Comparison of ENCODE assay signal across 15 cellular contexts in the genomic region with DNA sequence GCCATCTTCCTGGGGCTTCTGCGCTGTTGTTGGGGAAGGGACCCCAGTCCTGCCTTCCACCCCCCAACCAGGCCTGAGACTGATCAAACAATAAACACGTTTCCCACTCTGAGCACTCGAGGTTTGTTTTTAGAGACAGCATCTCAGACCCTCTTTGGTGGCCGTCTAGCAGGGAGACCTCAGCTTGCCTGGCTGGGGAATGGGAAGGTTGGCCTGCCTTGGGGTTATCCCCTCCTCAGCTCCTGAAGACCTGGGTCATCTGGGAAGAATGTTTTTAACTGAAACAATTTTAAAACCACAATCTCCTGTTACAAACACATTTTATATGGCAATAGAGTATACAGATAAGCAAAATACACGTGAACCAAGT. TPM values are rescaled to one million over a fixed set of nuclear protein-coding genes. Genes with fewer than 3 reads are reported as not detected.
A peak's percentile ranks its signal among the peaks of the same experiment; 100 is the strongest.
DNase-seq lines count a peak whose midpoint lies in the region; ATAC-seq, FAIRE-seq and TF ChIP-seq lines count a peak whose summit lies in the region.
"Had no signal": no experiment of that assay in that cellular context is flagged by ENCODE, and none has a peak within 500 bp of the region (broad histone marks: within the 10 kb centered on the region; RNA-seq: fewer than 3 reads in every experiment).

No MANE protein-coding gene starts in this region.

- POLR2A ChIA-PET in A673 (lab: Charles Lee; ENCODE audit: low non-redundant PET) (no interaction called here), Caco-2 (lab: Charles Lee) (no interaction called here), T-cell (lab: Charles Lee) (no interaction called here)

- no peak overlapping the region for H3K4me3 ChIP-seq in A673 (ENCODE audit: low read depth, low read length, poor library complexity, severe bottlenecking)
- H3K4me3 ChIP-seq in Caco-2 (ENCODE audit: low read depth, low read length): no peak overlapping the region
- no peak overlapping the region for H3K4me3 ChIP-seq in kidney (ENCODE audit: low read length in 2 of 2)
- H3K4me3 ChIP-seq in prostate gland: no peak overlapping the region
- H3K4me3 ChIP-seq: hepatocyte, Peyer's patch had no signal

- H3K4me1 ChIP-seq in A673 (ENCODE audit: insufficient read depth, low read length, poor library complexity, severe bottlenecking) (peaks cover 33% of the 10 kb centered on the region), Caco-2 (peaks cover 3% of the 10 kb centered on the region; the same call in 1 of the 2 replicates), kidney (ENCODE audit: control insufficient read depth in 1 of 2, insufficient read depth in 1 of 2, low read depth in 1 of 2, low read length in 2 of 2) (peaks cover 4 to 42% of the 10 kb centered on the region in 2 donors), prostate gland (replicated peaks) (peaks cover 30% of the 10 kb centered on the region)

- ATAC-seq in T-cell (replicated peaks in 1 of 4) (no peak), GM18867 (IDR thresholded peaks at IDR 0.05; ENCODE audit: unreplicated experiment) (no peak), HG02884 (IDR thresholded peaks at IDR 0.05; ENCODE audit: unreplicated experiment) (no peak)
- ATAC-seq: esophagus mucosa had no signal

- BruUV-seq in A673 (replicated peaks; lab: Mats Ljungman, UMichigan): TSS peak; percentile 24
- no TSS peak for BruUV-seq in Caco-2 (replicated peaks; lab: Mats Ljungman, UMichigan)

- H3K27me3 ChIP-seq in A673 (replicated peaks; ENCODE audit: insufficient read depth, low read depth, low read length, poor library complexity) (no peaks in the 10 kb centered on the region), Caco-2 (replicated peaks; ENCODE audit: control insufficient read depth, insufficient read depth, low read length) (no peaks in the 10 kb centered on the region), prostate gland (replicated peaks; ENCODE audit: insufficient read depth) (no peaks in the 10 kb centered on the region)
- H3K27me3 ChIP-seq: hepatocyte, Peyer's patch had no signal

- H3K36me3 ChIP-seq in A673 (ENCODE audit: insufficient read depth, low read length, poor library complexity, severe bottlenecking): peaks cover 14% of the 10 kb centered on the region
- no peaks in the 10 kb centered on the region for H3K36me3 ChIP-seq in Caco-2 (ENCODE audit: control insufficient read depth, insufficient read depth, low read length)
- H3K36me3 ChIP-seq in kidney (ENCODE audit: control insufficient read depth in 1 of 2, insufficient read depth in 2 of 2, low read length in 2 of 2): no peaks in the 10 kb centered on the region
- no peaks in the 10 kb centered on the region for H3K36me3 ChIP-seq in prostate gland

- 49% methylated on average over 5 of the region's 5 CpGs for WGBS in prostate gland

- H3K4me3 Mint-ChIP-seq in Caco-2 (ENCODE audit: unreplicated experiment): peak overlapping the region; percentile 27
- peak overlapping the region; percentile 51 to 64 (median 55) for H3K4me3 Mint-ChIP-seq in T-cell

- H3K9me3 ChIP-seq in A673 (ENCODE audit: low read depth, low read length, poor library complexity, severe bottlenecking) (no peaks in the 10 kb centered on the region), Caco-2 (no peaks in the 10 kb centered on the region), kidney (ENCODE audit: control insufficient read depth in 1 of 2, low read length in 2 of 2) (no peaks in the 10 kb centered on the region), prostate gland (no peaks in the 10 kb centered on the region)
- H3K9me3 ChIP-seq: Peyer's patch had no signal

- peaks cover 90% of the 10 kb centered on the region for H3K36me3 Mint-ChIP-seq in Caco-2 (ENCODE audit: insufficient read depth, unreplicated experiment)
- H3K36me3 Mint-ChIP-seq in T-cell: peaks cover 4% of the 10 kb centered on the region

- peaks cover 32% of the 10 kb centered on the region for H3K4me1 Mint-ChIP-seq in Caco-2 (ENCODE audit: low read depth, unreplicated experiment)
- H3K4me1 Mint-ChIP-seq in T-cell: peaks cover 56 to 61% (median 60%) of the 10 kb centered on the region in 3 donors

- H3K27ac Mint-ChIP-seq in Caco-2 (ENCODE audit: unreplicated experiment) (no peak overlapping the region), T-cell (no peak overlapping the region)

- DNase-seq in A673 (ENCODE audit: low spot score): no peak
- no peak for DNase-seq in Caco-2
- no peak for DNase-seq in T-cell
- peak; percentile 43 for DNase-seq in kidney
- DNase-seq in prostate gland (ENCODE audit: low spot score): no peak
- no peak for DNase-seq in HT-29 (ENCODE audit: low spot score)
- DNase-seq: NCI-H2171 treated with DMSO at 0.1 percent for 48 hours; stimulated activated CD4-positive, alpha-beta T cell treated with anti-CD3 and anti-CD28 coated beads, Interleukin-4, amount 100 ng/mL, for 1 hour had no signal

- H3K27me3 Mint-ChIP-seq in Caco-2 (ENCODE audit: insufficient read depth, unreplicated experiment) (no peaks in the 10 kb centered on the region), T-cell (peaks cover 0 to 2% of the 10 kb centered on the region in 2 donors)

- TF ChIP-seq CTCF in A673 (conservative IDR thresholded peaks at IDR 0.05; ENCODE audit: low read depth, low read length) (no peak), Caco-2 (IDR thresholded peaks at IDR 0.05; ENCODE audit: insufficient read depth in 1 of 2, low read depth in 1 of 2, low read length in 1 of 2, severe bottlenecking in 1 of 2, unreplicated experiment in 1 of 2) (no peak), kidney (IDR thresholded peaks at IDR 0.05; ENCODE audit: borderline replicate concordance, extremely low read depth, insufficient read depth) (no peak), prostate gland (IDR thresholded peaks at IDR 0.05) (no peak)

- TF ChIP-seq POLR2A in prostate gland (IDR thresholded peaks at IDR 0.05): no peak

- FAIRE-seq in kidney (lab: Jason Lieb, UNC): no peak
- FAIRE-seq: TTC549 had no signal

- CTCF ChIA-PET in A673 (lab: Charles Lee) (no interaction called here), Caco-2 (lab: Charles Lee) (no interaction called here), T-cell (lab: Charles Lee) (no interaction called here)

- H3K9me3 Mint-ChIP-seq in Caco-2 (ENCODE audit: unreplicated experiment): no peaks in the 10 kb centered on the region
- no peaks in the 10 kb centered on the region for H3K9me3 Mint-ChIP-seq in T-cell
- H3K9me3 Mint-ChIP-seq: central memory CD8-positive, alpha-beta T cell had no signal

- H3K27ac ChIP-seq in A673 (ENCODE audit: low read depth, low read length, poor library complexity, severe bottlenecking) (no peak overlapping the region), kidney (ENCODE audit: low read depth in 2 of 2, low read length in 2 of 2) (no peak overlapping the region), prostate gland (no peak overlapping the region)
- H3K27ac ChIP-seq: hepatocyte had no signal

- intact Hi-C loops in A673 (cut with micrococcal nuclease; ENCODE audit: unreplicated experiment) (no loop called here), Caco-2 (cut with micrococcal nuclease; ENCODE audit: unreplicated experiment) (no loop called here), kidney (cut with DNase I) (no loop called here), prostate gland (cut with DNase I) (no loop called here)

- no peak overlapping the region for H3K9ac ChIP-seq in kidney (ENCODE audit: low read length in 2 of 2)

RNA-seq across cellular contexts. Expression of gene ZNF581, which starts 2.0 kb away (rescaled TPM):
- total RNA-seq in A673 (2021): 37.1 and 38.4 TPM in 2 replicates
- 46.2 and 47.4 TPM in 2 replicates for total RNA-seq in Caco-2 (2022)
- total RNA-seq in T-cell: 10 to 100 TPM; 26.4 to 38.7 (median 31.9) TPM
- 23.6 TPM for total RNA-seq in kidney
- polyA plus RNA-seq in kidney (ENCODE audit: insufficient read depth, low read depth, low replicate concordance): 22.0 TPM
- 10 to 100 TPM; 19.7 to 20.6 TPM for total RNA-seq in prostate gland
- total RNA-seq in HT-29 (2014; rRNA removed; shearing (Covaris generic)): 40.9 and 43.2 TPM in 2 replicates

RNA-seq across cellular contexts. Expression of gene CCDC106, which starts 2.5 kb away (rescaled TPM):
- 39.9 and 41.5 TPM in 2 replicates for total RNA-seq in A673 (2021)
- 17.4 and 17.6 TPM in 2 replicates for total RNA-seq in Caco-2 (2022)
- 1 to 10 TPM; 1.7 to 4.7 (median 3.8) TPM for total RNA-seq in T-cell
- total RNA-seq in kidney: 22.7 TPM
- 51.9 TPM for polyA plus RNA-seq in kidney (ENCODE audit: insufficient read depth, low read depth, low replicate concordance)
- 10 to 100 TPM; 17.7 to 70.2 TPM for total RNA-seq in prostate gland
- total RNA-seq in HT-29 (2014; rRNA removed; shearing (Covaris generic)): 9.7 and 11.4 TPM in 2 replicates

RNA-seq across cellular contexts. Expression of gene ZNF580, which starts 4.7 kb away (rescaled TPM):
- 49.1 and 65.7 TPM in 2 replicates for total RNA-seq in A673 (2021)
- total RNA-seq in Caco-2 (2022): 38.5 and 41.4 TPM in 2 replicates
- 100 to 1,000 TPM in 2 of 5 donors, 10 to 100 TPM in 3; 44.6 to 116 (median 94.2) TPM for total RNA-seq in T-cell
- total RNA-seq in kidney: 56.8 TPM
- 47.0 TPM for polyA plus RNA-seq in kidney (ENCODE audit: insufficient read depth, low read depth, low replicate concordance)
- 10 to 100 TPM; 49.7 to 70.5 TPM for total RNA-seq in prostate gland
- total RNA-seq in HT-29 (2014; rRNA removed; shearing (Covaris generic)): 16.1 and 18.8 TPM in 2 replicates

RNA-seq across cellular contexts. Expression of gene U2AF2, which starts 9.3 kb away (rescaled TPM):
- 385 and 411 TPM in 2 replicates for total RNA-seq in A673 (2021)
- 289 TPM in 2 replicates for total RNA-seq in Caco-2 (2022)
- total RNA-seq in T-cell: 100 to 1,000 TPM; 254 to 310 (median 303) TPM
- total RNA-seq in kidney: 161 TPM
- polyA plus RNA-seq in kidney (ENCODE audit: insufficient read depth, low read depth, low replicate concordance): 54.8 TPM
- total RNA-seq in prostate gland: 100 to 1,000 TPM in 1 of 2 donors, 10 to 100 TPM in 1; 99.2 to 224 TPM
- 799 and 894 TPM in 2 replicates for total RNA-seq in HT-29 (2014; rRNA removed; shearing (Covaris generic))

RNA-seq across cellular contexts. Expression of gene ZNF784, which starts 21.1 kb away (rescaled TPM):
- total RNA-seq in A673 (2021) (6.8 and 7.1 TPM in 2 replicates), Caco-2 (2022) (8.5 and 10.2 TPM in 2 replicates), T-cell (10 to 100 TPM in 2 of 5 donors, 1 to 10 TPM in 3; 7.2 to 13.3 (median 8.2) TPM), kidney (9.8 TPM), prostate gland (10 to 100 TPM in 1 of 2 donors, 1 to 10 TPM in 1; 8.9 to 17.2 TPM)
- 6.6 TPM for polyA plus RNA-seq in kidney (ENCODE audit: insufficient read depth, low read depth, low replicate concordance)
- total RNA-seq in HT-29 (2014; rRNA removed; shearing (Covaris generic)): 17.5 and 19.9 TPM in 2 replicates
